8 cellular contexts compared by ENCODE assay signal in the genomic region with DNA sequence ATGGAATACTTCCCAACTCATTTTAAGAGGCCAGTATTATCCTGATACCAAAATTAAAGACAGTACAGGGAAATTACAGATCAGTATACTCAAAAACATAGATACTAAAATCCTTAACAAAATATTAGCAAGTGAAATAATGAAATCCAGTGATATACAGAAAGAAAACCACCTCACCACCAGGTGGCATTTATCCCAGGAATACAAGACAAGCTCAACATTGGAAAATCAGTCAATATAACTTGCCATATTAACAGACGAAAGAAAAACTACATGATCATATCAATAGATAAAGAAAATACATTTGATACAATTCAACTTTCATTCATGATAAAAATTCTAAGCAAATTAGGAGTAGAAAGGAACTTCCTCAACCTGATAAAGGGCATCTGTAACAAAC.
DNase-seq lines count a peak whose midpoint lies in the region; ATAC-seq and TF ChIP-seq lines count a peak whose summit lies in the region.

No MANE protein-coding gene starts in this region.

- peak; percentile 35 for DNase-seq in AG09319 (ENCODE audit: extremely low read depth, low read depth)
- DNase-seq in RPMI8226: peak; percentile 43
- peak; percentile 69 for DNase-seq in iris pigment epithelial cell (ENCODE audit: low read depth)
- no peak for DNase-seq in posterior cingulate gyrus

- ATAC-seq in GM19397 (IDR thresholded peaks at IDR 0.05; ENCODE audit: unreplicated experiment) (no peak), GM18858 (IDR thresholded peaks at IDR 0.05; ENCODE audit: unreplicated experiment) (no peak), GM21723 (IDR thresholded peaks at IDR 0.05; ENCODE audit: unreplicated experiment) (no peak)

- intact Hi-C loops in posterior cingulate gyrus (cut with DNase I): no loop called here

- TF ChIP-seq CTCF in AG09319 (IDR thresholded peaks at IDR 0.05; ENCODE audit: low read depth, low read length) (peak; percentile 54), GM12873 (IDR thresholded peaks at IDR 0.05; ENCODE audit: insufficient read depth, low read depth, low read length, missing control alignments) (peak; percentile 23)

Comparison
In these comparisons a context has a peak if more than half of its experiments do, and no peak if none do; other contexts are left out.
1. DNase-seq: peak in AG09319 (single experiment), RPMI8226 (single experiment) and iris pigment epithelial cell (single experiment); none in posterior cingulate gyrus (0 of 10).